ENCODE assay signal across 10 cellular contexts in genomic region chr10:33506838-33507661, GRCh38.
A peak's percentile ranks its signal among the peaks of the same experiment; 100 is the strongest.
DNase-seq lines count a peak whose midpoint lies in the region; ATAC-seq, FAIRE-seq and TF ChIP-seq lines count a peak whose summit lies in the region.
"Had no signal": no experiment of that assay in that cellular context is flagged by ENCODE, and none has a peak within 500 bp of the region (broad histone marks: within the 10 kb centered on the region; RNA-seq: fewer than 3 reads in every experiment).

No MANE protein-coding gene starts in this region.

- DNase-seq in keratinocyte (ENCODE audit: low read depth, low spot score) (no peak), superior temporal gyrus (ENCODE audit: extremely low spot score) (no peak), mesendoderm (no peak), hepatic stellate cell (ENCODE audit: low spot score) (no peak), Right ventricle myocardium inferior (ENCODE audit: missing footprints) (no peak)

- no CpG with 5 or more reads among the region's 5 CpGs for WGBS in mesendoderm (ENCODE audit: extremely low coverage, insufficient coverage, low lambda C conversion rate)

- H3K79me2 ChIP-seq in keratinocyte (ENCODE audit: control insufficient read depth, insufficient read depth, low read length), result no peaks in the 10 kb centered on the region
- H3K79me2 ChIP-seq in mesendoderm (ENCODE audit: control insufficient read depth, insufficient read depth, low read length), result no peaks in the 10 kb centered on the region

- peak overlapping the region; percentile 33 for H3K9ac ChIP-seq in keratinocyte (ENCODE audit: control insufficient read depth, extremely low read depth, insufficient read depth, low read length)
- no peak overlapping the region for H3K9ac ChIP-seq in mesendoderm (ENCODE audit: low read length)

- no peaks in the 10 kb centered on the region for H3K9me1 ChIP-seq in keratinocyte (ENCODE audit: control insufficient read depth, extremely low read depth, insufficient read depth, low read length)

- ATAC-seq in GM18520 (IDR thresholded peaks at IDR 0.05; ENCODE audit: unreplicated experiment) (peak; percentile 89), GM21737 (IDR thresholded peaks at IDR 0.05; ENCODE audit: unreplicated experiment) (peak; percentile 73), HG03575 (IDR thresholded peaks at IDR 0.05; ENCODE audit: extremely low read depth, insufficient number of reproducible peaks, low FRiP score, unreplicated experiment) (peak; percentile 80), Right ventricle myocardium inferior (no peak)
- ATAC-seq: K562 had no signal

- no peak overlapping the region for H2BK15ac ChIP-seq in mesendoderm (replicated peaks; ENCODE audit: low read depth)

- H3K4me1 ChIP-seq in keratinocyte (ENCODE audit: control insufficient read depth, extremely low read depth, insufficient read depth, low read length), result peaks cover 18% of the 10 kb centered on the region
- no peaks in the 10 kb centered on the region for H3K4me1 ChIP-seq in mesendoderm (ENCODE audit: control insufficient read depth, low read depth, low read length)

- H2BK5ac ChIP-seq in mesendoderm (ENCODE audit: low read length), result no peak overlapping the region

- no peak overlapping the region for H2BK120ac ChIP-seq in mesendoderm (ENCODE audit: low read depth, low read length)

- peak; percentile 52 for FAIRE-seq in keratinocyte (lab: Jason Lieb, UNC)
- FAIRE-seq: K562 had no signal

- H3K4me2 ChIP-seq in keratinocyte (ENCODE audit: control insufficient read depth, extremely low read depth, insufficient read depth, low read depth, low read length) (peak overlapping the region; percentile 22), mesendoderm (ENCODE audit: low read length) (no peak overlapping the region)

- H2AFZ ChIP-seq in keratinocyte (ENCODE audit: control insufficient read depth, low read length), result no peak overlapping the region

- H3K27ac ChIP-seq in keratinocyte (ENCODE audit: control insufficient read depth, insufficient read depth, low read length) (peak overlapping the region; percentile 60), mesendoderm (ENCODE audit: low read depth, low read length) (no peak overlapping the region)

- TF ChIP-seq CTCF in keratinocyte (optimal IDR thresholded peaks at IDR 0.05 in 1 of 3, IDR thresholded peaks at IDR 0.05 in 1 of 3, conservative IDR thresholded peaks at IDR 0.05 in 1 of 3; ENCODE audit: extremely low read depth in 1 of 3, insufficient read depth in 2 of 3, low read length in 3 of 3), result no peak

- no peaks in the 10 kb centered on the region for H4K20me1 ChIP-seq in keratinocyte (ENCODE audit: control insufficient read depth, extremely low read depth, insufficient read depth, low read length)

- H3K36me3 ChIP-seq in keratinocyte (ENCODE audit: control insufficient read depth in 2 of 2, extremely low read depth in 1 of 2, insufficient read depth in 2 of 2, low read length in 2 of 2), result no peaks in the 10 kb centered on the region
- no peaks in the 10 kb centered on the region for H3K36me3 ChIP-seq in mesendoderm (ENCODE audit: control insufficient read depth, insufficient read depth, low read length)

- no peak overlapping the region for H4K8ac ChIP-seq in mesendoderm (ENCODE audit: low read depth, low read length)

- intact Hi-C loops in Right ventricle myocardium inferior (cut with DNase I), result no loop called here

- H3K27me3 ChIP-seq in keratinocyte (ENCODE audit: control insufficient read depth, extremely low read depth, insufficient read depth, low read length), result no peaks in the 10 kb centered on the region
- no peaks in the 10 kb centered on the region for H3K27me3 ChIP-seq in mesendoderm (ENCODE audit: insufficient read depth, low read length, poor library complexity)

- H4K5ac ChIP-seq in mesendoderm (ENCODE audit: low read length), result no peak overlapping the region

- dilution Hi-C loops in keratinocyte (cut with MboI; ENCODE audit: extremely low pct_ligation_motif_present, low sequenced_read_pairs), result no loop called here

- H2AK5ac ChIP-seq in mesendoderm (ENCODE audit: low read length), result no peak overlapping the region

- H3K56ac ChIP-seq in mesendoderm (ENCODE audit: low read length), result no peak overlapping the region

- no peak overlapping the region for H3K23ac ChIP-seq in mesendoderm (ENCODE audit: low read length)

- no peak overlapping the region for H3K18ac ChIP-seq in mesendoderm (ENCODE audit: low read length)

- H3K4me3 ChIP-seq in keratinocyte (ENCODE audit: control insufficient read depth in 2 of 3, extremely low read depth in 1 of 3, insufficient read depth in 2 of 3, low read depth in 1 of 3, low read length in 3 of 3) (no peak overlapping the region), mesendoderm (ENCODE audit: low read length) (no peak overlapping the region)
- H3K4me3 ChIP-seq: K562, lung had no signal

- no peaks in the 10 kb centered on the region for H3K9me3 ChIP-seq in keratinocyte (ENCODE audit: control insufficient read depth, low read depth, low read length)

- H3K79me1 ChIP-seq in mesendoderm (ENCODE audit: low read length), result no peaks in the 10 kb centered on the region

- no peak overlapping the region for H3K4ac ChIP-seq in mesendoderm (ENCODE audit: low read depth, low read length)
